ENCODE assay signal across 8 cellular contexts in genomic region chr11:95556342-95557151, GRCh38.
DNase-seq lines count a peak whose midpoint lies in the region; ATAC-seq and TF ChIP-seq lines count a peak whose summit lies in the region.

No MANE protein-coding gene starts in this region.

- H3K36me3 Mint-ChIP-seq in MCF 10A (ENCODE audit: insufficient read depth, unreplicated experiment), result no peaks in the 10 kb centered on the region
- peaks cover 0 to 33% of the 10 kb centered on the region in 2 donors for H3K36me3 Mint-ChIP-seq in activated naive CD4-positive, alpha-beta T cell treated with anti-CD3 and anti-CD28 coated beads, Interleukin-2, amount 50 U/mL, for 72 hours

- in situ Hi-C loops in gastrocnemius medialis (cut with MboI; ENCODE audit: low sequenced_read_pairs in 4 of 4), result no loop called here

- no peak for TF ChIP-seq POLR2A in breast epithelium (IDR thresholded peaks at IDR 0.05)
- no peak for TF ChIP-seq POLR2A in gastrocnemius medialis (IDR thresholded peaks at IDR 0.05)

- no peaks in the 10 kb centered on the region for H3K27me3 Mint-ChIP-seq in MCF 10A (ENCODE audit: insufficient read depth, unreplicated experiment)

- H3K27ac Mint-ChIP-seq in MCF 10A (ENCODE audit: low read depth, unreplicated experiment), result no peak overlapping the region
- H3K27ac Mint-ChIP-seq in activated naive CD4-positive, alpha-beta T cell treated with anti-CD3 and anti-CD28 coated beads, Interleukin-2, amount 50 U/mL, for 72 hours, result peak overlapping the region; percentile 70 to 96

- DNase-seq in breast epithelium (ENCODE audit: low spot score in 2 of 2), result no peak
- no peak for DNase-seq in MCF 10A (ENCODE audit: unreplicated experiment)
- peak in 1 of 2 donors; percentile 42 for DNase-seq in activated naive CD4-positive, alpha-beta T cell treated with anti-CD3 and anti-CD28 coated beads, Interleukin-2, amount 50 U/mL, for 72 hours (ENCODE audit: low spot score in 2 of 2)
- no peak for DNase-seq in smooth muscle cell (lab: John Stamatoyannopoulos, UW; ENCODE audit: unreplicated experiment)
- DNase-seq in DMS153 (lab: John Stamatoyannopoulos, UW), result no peak
- no peak for DNase-seq in gastrocnemius medialis
- no peak for DNase-seq in activated CD4-positive, CD25-positive, alpha-beta regulatory T cell treated with anti-CD3 and anti-CD28 coated beads, Interleukin-2, amount 50 U/mL, for 72 hours

- H3K4me2 ChIP-seq in smooth muscle cell, result peak overlapping the region; percentile 49

- WGBS in smooth muscle cell (ENCODE audit: low lambda C conversion rate), result 33% methylated on average over 5 of the region's 5 CpGs

- CTCF ChIA-PET in MCF 10A (lab: Yijun Ruan, JAX), result no interaction called here

- intact Hi-C loops in breast epithelium (cut with DNase I; ENCODE audit: low total_unique reads) (no loop called here), MCF 10A (cut with micrococcal nuclease) (no loop called here), gastrocnemius medialis (cut with DNase I; ENCODE audit: low total_unique reads) (no loop called here)

- no TSS peak for BruUV-seq in MCF 10A (replicated peaks; lab: Mats Ljungman, UMichigan)

- TF ChIP-seq CTCF in breast epithelium (IDR thresholded peaks at IDR 0.05), result no peak
- TF ChIP-seq CTCF in MCF 10A (IDR thresholded peaks at IDR 0.05; ENCODE audit: unreplicated experiment), result no peak
- TF ChIP-seq CTCF in smooth muscle cell (IDR thresholded peaks at IDR 0.05; ENCODE audit: borderline replicate concordance, insufficient read depth, poor library complexity, severe bottlenecking), result no peak
- no peak for TF ChIP-seq CTCF in gastrocnemius medialis (IDR thresholded peaks at IDR 0.05 in 4 of 5, conservative IDR thresholded peaks at IDR 0.05 in 1 of 5)

- no peak overlapping the region for H3K4me3 ChIP-seq in breast epithelium
- H3K4me3 ChIP-seq in smooth muscle cell, result no peak overlapping the region
- no peak overlapping the region for H3K4me3 ChIP-seq in gastrocnemius medialis

- H3K27me3 ChIP-seq in breast epithelium (no peaks in the 10 kb centered on the region), smooth muscle cell (ENCODE audit: low read depth) (no peaks in the 10 kb centered on the region), gastrocnemius medialis (no peaks in the 10 kb centered on the region)

- peak overlapping the region; percentile 8 for H2AFZ ChIP-seq in smooth muscle cell (ENCODE audit: low read depth)

- no peaks in the 10 kb centered on the region for H3K79me2 ChIP-seq in smooth muscle cell (ENCODE audit: low read depth)

- H3K9ac ChIP-seq in smooth muscle cell (ENCODE audit: low read depth), result no peak overlapping the region

- ATAC-seq in HG03060 (IDR thresholded peaks at IDR 0.05; ENCODE audit: low read depth, unreplicated experiment) (peak; percentile 83), gastrocnemius medialis (no peak)
- ATAC-seq in activated naive CD4-positive, alpha-beta T cell treated with anti-CD3 and anti-CD28 coated beads, Interleukin-2, amount 50 U/mL, for 72 hours, result peak; percentile 89 to 97

- POLR2A ChIA-PET in MCF 10A (lab: Yijun Ruan, JAX), result no interaction called here

- H3K9me3 Mint-ChIP-seq in MCF 10A (ENCODE audit: unreplicated experiment), result no peaks in the 10 kb centered on the region
- peaks cover 0 to 9% of the 10 kb centered on the region in 2 donors for H3K9me3 Mint-ChIP-seq in activated naive CD4-positive, alpha-beta T cell treated with anti-CD3 and anti-CD28 coated beads, Interleukin-2, amount 50 U/mL, for 72 hours

- H3F3A ChIP-seq in smooth muscle cell (ENCODE audit: low read depth), result peaks cover 12% of the 10 kb centered on the region

- peaks cover 0 to 16% of the 10 kb centered on the region in 2 donors for H3K4me1 ChIP-seq in breast epithelium
- H3K4me1 ChIP-seq in smooth muscle cell (ENCODE audit: low read depth), result peaks cover 28% of the 10 kb centered on the region
- no peaks in the 10 kb centered on the region for H3K4me1 ChIP-seq in gastrocnemius medialis

- H3K4me1 Mint-ChIP-seq in MCF 10A (ENCODE audit: insufficient read depth, unreplicated experiment), result no peaks in the 10 kb centered on the region

- H3K27ac ChIP-seq in breast epithelium, result peak overlapping the region; percentile 22 to 72
- peak overlapping the region; percentile 89 for H3K27ac ChIP-seq in smooth muscle cell (ENCODE audit: low read depth)
- no peak overlapping the region for H3K27ac ChIP-seq in gastrocnemius medialis

- H3K9me3 ChIP-seq in breast epithelium (no peaks in the 10 kb centered on the region), smooth muscle cell (replicated peaks; ENCODE audit: low read depth) (no peaks in the 10 kb centered on the region), gastrocnemius medialis (no peaks in the 10 kb centered on the region)

- H4K20me1 ChIP-seq in smooth muscle cell (ENCODE audit: low read depth), result no peaks in the 10 kb centered on the region

- H3K4me3 Mint-ChIP-seq in MCF 10A (ENCODE audit: unreplicated experiment), result no peak overlapping the region

- H3K36me3 ChIP-seq in breast epithelium (no peaks in the 10 kb centered on the region), smooth muscle cell (ENCODE audit: low read depth) (no peaks in the 10 kb centered on the region), gastrocnemius medialis (no peaks in the 10 kb centered on the region)

Comparison
In these comparisons a context has a peak if more than half of its experiments do, and no peak if none do; other contexts are left out.
1. H3K27ac ChIP-seq: peak in breast epithelium (2 of 2) and smooth muscle cell (single experiment); none in gastrocnemius medialis (0 of 4).
2. ATAC-seq: peak in HG03060 (single experiment) and activated naive CD4-positive, alpha-beta T cell treated with anti-CD3 and anti-CD28 coated beads, Interleukin-2, amount 50 U/mL, for 72 hours (2 of 2); none in gastrocnemius medialis (0 of 2).